In genomic region chr17:42120161-42121065, GRCh38 we compare ENCODE assay signal across 6 cellular contexts. TPM values are rescaled to one million over a fixed set of nuclear protein-coding genes. Genes with fewer than 3 reads are reported as not detected.
A peak's percentile ranks its signal among the peaks of the same experiment; 100 is the strongest.
DNase-seq lines count a peak whose midpoint lies in the region; ATAC-seq and TF ChIP-seq lines count a peak whose summit lies in the region.

No MANE protein-coding gene starts in this region.

- no peak overlapping the region for H3K27ac Mint-ChIP-seq in endothelial cell (ENCODE audit: unreplicated experiment)

- peaks cover 8% of the 10 kb centered on the region for H3K36me3 Mint-ChIP-seq in endothelial cell (ENCODE audit: low read depth, unreplicated experiment)

- peak overlapping the region; percentile 80 for H3K27ac ChIP-seq in KOPT-K1 (ENCODE audit: low read depth, low read length, poor library complexity, severe bottlenecking)
- no peak overlapping the region for H3K27ac ChIP-seq in smooth muscle cell (ENCODE audit: low read depth)

- ATAC-seq in GM18867 (IDR thresholded peaks at IDR 0.05; ENCODE audit: unreplicated experiment), result no peak

- DNase-seq in BE2C (peak; percentile 56), endothelial cell (ENCODE audit: low spot score) (peak; percentile 38), smooth muscle cell (lab: John Stamatoyannopoulos, UW; ENCODE audit: unreplicated experiment) (no peak), mesenteric fat pad (ENCODE audit: low spot score) (no peak)

- H3K9me3 Mint-ChIP-seq in endothelial cell (ENCODE audit: unreplicated experiment), result no peaks in the 10 kb centered on the region

- H2AFZ ChIP-seq in smooth muscle cell (ENCODE audit: low read depth), result no peak overlapping the region

- peaks cover 11% of the 10 kb centered on the region for H3K27me3 Mint-ChIP-seq in endothelial cell (ENCODE audit: unreplicated experiment)

- peaks cover 13% of the 10 kb centered on the region for H3K4me1 Mint-ChIP-seq in endothelial cell (ENCODE audit: unreplicated experiment)

- no peak overlapping the region for H3K9ac ChIP-seq in smooth muscle cell (ENCODE audit: low read depth)

- H3K36me3 ChIP-seq in BE2C, result peaks cover 34% of the 10 kb centered on the region
- peaks cover 67% of the 10 kb centered on the region for H3K36me3 ChIP-seq in KOPT-K1 (ENCODE audit: insufficient read depth, low read length)
- no peaks in the 10 kb centered on the region for H3K36me3 ChIP-seq in smooth muscle cell (ENCODE audit: low read depth)

- H3K4me3 ChIP-seq in BE2C (ENCODE audit: low read depth, low read length) (peak overlapping the region; percentile 58), smooth muscle cell (peak overlapping the region; percentile 98)

- no peaks in the 10 kb centered on the region for H3K79me2 ChIP-seq in smooth muscle cell (ENCODE audit: low read depth)

- peak overlapping the region; percentile 100 for H3K4me2 ChIP-seq in smooth muscle cell

- H3K27me3 ChIP-seq in BE2C (no peaks in the 10 kb centered on the region), smooth muscle cell (ENCODE audit: low read depth) (no peaks in the 10 kb centered on the region)

- no peaks in the 10 kb centered on the region for H3F3A ChIP-seq in smooth muscle cell (ENCODE audit: low read depth)

- H3K9me3 ChIP-seq in BE2C (no peaks in the 10 kb centered on the region), KOPT-K1 (ENCODE audit: insufficient read depth, low read length, poor library complexity, severe bottlenecking) (no peaks in the 10 kb centered on the region), smooth muscle cell (replicated peaks; ENCODE audit: low read depth) (no peaks in the 10 kb centered on the region)

- peak overlapping the region; percentile 37 for H3K4me3 Mint-ChIP-seq in endothelial cell (ENCODE audit: unreplicated experiment)

- H4K20me1 ChIP-seq in smooth muscle cell (ENCODE audit: low read depth), result no peaks in the 10 kb centered on the region

- peaks cover 4% of the 10 kb centered on the region; the same call in 1 of the 2 replicates for H3K4me1 ChIP-seq in BE2C
- peaks cover 3% of the 10 kb centered on the region for H3K4me1 ChIP-seq in smooth muscle cell (ENCODE audit: low read depth)

- 61% methylated on average over 10 of the region's 20 CpGs for WGBS in smooth muscle cell (ENCODE audit: low lambda C conversion rate)

- TF ChIP-seq CTCF in BE2C (IDR thresholded peaks at IDR 0.05; ENCODE audit: low read depth, low read length) (no peak), endothelial cell (IDR thresholded peaks at IDR 0.05; ENCODE audit: unreplicated experiment) (no peak), smooth muscle cell (IDR thresholded peaks at IDR 0.05; ENCODE audit: borderline replicate concordance, insufficient read depth, poor library complexity, severe bottlenecking) (no peak)

RNA-seq across cellular contexts. Expression of gene KAT2A, which starts 0.8 kb away (rescaled TPM):
- polyA plus RNA-seq in BE2C (2012; ENCODE audit: insufficient read depth, insufficient read length, low read depth), result 65.6 TPM
- total RNA-seq in endothelial cell (ENCODE audit: unreplicated experiment), result 22.8 TPM
- total RNA-seq in smooth muscle cell, result 15.6 and 17.1 TPM in 2 replicates
- polyA plus RNA-seq in smooth muscle cell, result 25.3 and 29.5 TPM in 2 replicates
- total RNA-seq in mesenteric fat pad, result 36.2 TPM

RNA-seq across cellular contexts. Expression of gene HSPB9, which starts 2.2 kb away (rescaled TPM):
- polyA plus RNA-seq in BE2C (2012; ENCODE audit: insufficient read depth, insufficient read length, low read depth), result 0.68 TPM
- total RNA-seq in endothelial cell (ENCODE audit: unreplicated experiment), result not detected
- total RNA-seq in smooth muscle cell, result not detected in 2 replicates
- 0.39 and 1.0 TPM in 2 replicates for polyA plus RNA-seq in smooth muscle cell
- not detected for total RNA-seq in mesenteric fat pad

RNA-seq across cellular contexts. Expression of gene DHX58, which starts 7.9 kb away (rescaled TPM):
- not detected for polyA plus RNA-seq in BE2C (2012; ENCODE audit: insufficient read depth, insufficient read length, low read depth)
- total RNA-seq in endothelial cell (ENCODE audit: unreplicated experiment) (0.41 TPM), smooth muscle cell (1.0 and 4.2 TPM in 2 replicates), mesenteric fat pad (13.2 TPM)
- 0.67 TPM in 1 of 2 replicates, not detected in the other for polyA plus RNA-seq in smooth muscle cell

RNA-seq across cellular contexts. Expression of gene ZNF385C, which starts 22.1 kb away (rescaled TPM):
- polyA plus RNA-seq in BE2C (2012; ENCODE audit: insufficient read depth, insufficient read length, low read depth), result 2.4 TPM
- 1.3 TPM for total RNA-seq in endothelial cell (ENCODE audit: unreplicated experiment)
- 0.27 and 0.45 TPM in 2 replicates for total RNA-seq in smooth muscle cell
- polyA plus RNA-seq in smooth muscle cell, result 0.18 and 0.70 TPM in 2 replicates
- total RNA-seq in mesenteric fat pad, result not detected

RNA-seq across cellular contexts. Expression of gene RAB5C, which starts 34.4 kb away (rescaled TPM):
- polyA plus RNA-seq in BE2C (2012; ENCODE audit: insufficient read depth, insufficient read length, low read depth), result 319 TPM
- total RNA-seq in endothelial cell (ENCODE audit: unreplicated experiment) (144 TPM), smooth muscle cell (92.8 and 113 TPM in 2 replicates), mesenteric fat pad (180 TPM)
- 152 and 158 TPM in 2 replicates for polyA plus RNA-seq in smooth muscle cell

Comparison
In these comparisons a context has a peak if more than half of its experiments do, and no peak if none do; other contexts are left out.
1. DNase-seq: peak in BE2C (single experiment) and endothelial cell (single experiment); none in smooth muscle cell (single experiment) and mesenteric fat pad (single experiment).